In genomic region chr2:219029829-219030165, GRCh38 we compare ENCODE assay signal across 8 cellular contexts. TPM values are rescaled to one million over a fixed set of nuclear protein-coding genes. Genes with fewer than 3 reads are reported as not detected.
DNase-seq lines count a peak whose midpoint lies in the region; ATAC-seq and TF ChIP-seq lines count a peak whose summit lies in the region.

No MANE protein-coding gene starts in this region.

- H3K4me1 ChIP-seq in CD8-positive, alpha-beta T cell (ENCODE audit: insufficient read depth, low read length), result no peaks in the 10 kb centered on the region
- H3K4me1 ChIP-seq in parathyroid adenoma (peaks cover 3% of the 10 kb centered on the region), transverse colon (no peaks in the 10 kb centered on the region)

- in situ Hi-C loops in transverse colon (cut with MboI; ENCODE audit: low pct_ligation_motif_present in 1 of 4, low pct_unique_long_range_greater_than_20kb in 1 of 4, low sequenced_read_pairs in 3 of 4), result loop anchor here in 2 of 4 donors (10.0 to 25.0 kb wide), 2 partner anchors 125 to 283 kb away; partner anchors contain the start of gene PTPRN (in 2 of the 2)

- no peaks in the 10 kb centered on the region for H3K79me2 ChIP-seq in parathyroid adenoma

- peak; percentile 87 for TF ChIP-seq CTCF in CD8-positive, alpha-beta T cell (IDR thresholded peaks at IDR 0.05)
- TF ChIP-seq CTCF in GM20000 (IDR thresholded peaks at IDR 0.05; ENCODE audit: extremely low read depth, missing control alignments) (peak; percentile 93), parathyroid adenoma (IDR thresholded peaks at IDR 0.05) (peak; percentile 98), transverse colon (IDR thresholded peaks at IDR 0.05) (peak; percentile 88 to 98 (median 95))

- no peaks in the 10 kb centered on the region for H3K9me3 ChIP-seq in CD8-positive, alpha-beta T cell (ENCODE audit: low read length)
- H3K9me3 ChIP-seq in parathyroid adenoma (ENCODE audit: control insufficient read depth, low read length) (no peaks in the 10 kb centered on the region), transverse colon (no peaks in the 10 kb centered on the region)

- no peaks in the 10 kb centered on the region for H3K9me3 Mint-ChIP-seq in CD8-positive, alpha-beta T cell

- CTCF ChIA-PET in CD8-positive, alpha-beta T cell (lab: Charles Lee), result interaction anchor here (0.5 to 6.7 kb wide), 51 partner anchors 8 to 373 kb away, joined by 3 to 92 read pairs (median 4); partner anchors contain the start of genes CFAP65, NHEJ1 and SLC23A3

- H3K4me1 Mint-ChIP-seq in CD8-positive, alpha-beta T cell (ENCODE audit: low read depth), result no peaks in the 10 kb centered on the region

- no peak overlapping the region for H3K4me3 Mint-ChIP-seq in CD8-positive, alpha-beta T cell

- intact Hi-C loops in CD8-positive, alpha-beta T cell (cut with DNase I, micrococcal nuclease), result loop anchor here (1.0 to 10.0 kb wide), 4 partner anchors 49 to 185 kb away; partner anchors contain the start of gene ABCB6 (in 1 of the 2)
- intact Hi-C loops in transverse colon (cut with DNase I; ENCODE audit: low total_unique reads), result no loop called here

- H3K36me3 Mint-ChIP-seq in CD8-positive, alpha-beta T cell, result no peaks in the 10 kb centered on the region

- DNase-seq in CD8-positive, alpha-beta T cell, result peak; percentile 45 to 83 (median 76)
- DNase-seq in GM20000 (ENCODE audit: low spot score) (peak; percentile 84), LHCN-M2 (ENCODE audit: low read depth) (peak; percentile 49), SHP77 (lab: John Stamatoyannopoulos, UW) (peak; percentile 53 to 82), germinal center (ENCODE audit: low spot score) (peak; percentile 75), transverse colon (peak; percentile 87)
- peak; percentile 57 for DNase-seq in activated effector memory CD4-positive, alpha-beta T cell treated with Interleukin-2 at 50 U/mL for 16 hours

- no peak overlapping the region for H3K4me3 ChIP-seq in CD8-positive, alpha-beta T cell (ENCODE audit: low read depth, low read length)
- H3K4me3 ChIP-seq in parathyroid adenoma (ENCODE audit: low read depth, low read length), result no peak overlapping the region
- no peak overlapping the region for H3K4me3 ChIP-seq in transverse colon

- TF ChIP-seq EP300 in transverse colon (IDR thresholded peaks at IDR 0.05; ENCODE audit: low read depth), result no peak

- H3K27me3 Mint-ChIP-seq in CD8-positive, alpha-beta T cell (ENCODE audit: low read depth), result peaks cover 21% of the 10 kb centered on the region

- H3K27me3 ChIP-seq in CD8-positive, alpha-beta T cell (ENCODE audit: insufficient read depth, low read length), result no peaks in the 10 kb centered on the region
- no peaks in the 10 kb centered on the region for H3K27me3 ChIP-seq in parathyroid adenoma (ENCODE audit: control insufficient read depth, insufficient read depth, low read length)
- peaks cover 15% of the 10 kb centered on the region for H3K27me3 ChIP-seq in transverse colon

- no peak overlapping the region for H3K27ac ChIP-seq in CD8-positive, alpha-beta T cell (ENCODE audit: low read depth, low read length)
- H3K27ac ChIP-seq in parathyroid adenoma, result no peak overlapping the region
- H3K27ac ChIP-seq in transverse colon, result no peak overlapping the region

- H3K36me3 ChIP-seq in CD8-positive, alpha-beta T cell (ENCODE audit: insufficient read depth, low read length), result no peaks in the 10 kb centered on the region
- H3K36me3 ChIP-seq in parathyroid adenoma (ENCODE audit: control insufficient read depth, insufficient read depth, low read length) (no peaks in the 10 kb centered on the region), transverse colon (no peaks in the 10 kb centered on the region)

- TF ChIP-seq POLR2A in transverse colon (IDR thresholded peaks at IDR 0.05), result no peak

- 44% methylated on average over 9 of the region's 9 CpGs; no CpG with 5 or more reads in 1 of the 2 donors for WGBS in transverse colon (ENCODE audit: low coverage in 1 of 2), 2 donors

- POLR2A ChIA-PET in CD8-positive, alpha-beta T cell (lab: Charles Lee), result no interaction called here

- peak; percentile 94 for ATAC-seq in CD8-positive, alpha-beta T cell

- H2AFZ ChIP-seq in parathyroid adenoma, result peak overlapping the region; percentile 40

- no peak overlapping the region for H3K27ac Mint-ChIP-seq in CD8-positive, alpha-beta T cell

- H3K4me2 ChIP-seq in parathyroid adenoma (ENCODE audit: low read length), result no peak overlapping the region

- H3K9ac ChIP-seq in parathyroid adenoma, result no peak overlapping the region

RNA-seq across cellular contexts. Expression of gene CFAP65, which starts 11.5 kb away (rescaled TPM):
- total RNA-seq in CD8-positive, alpha-beta T cell, result not detected
- total RNA-seq in LHCN-M2 (2014; rRNA removed) (under 0.01 TPM in 1 of 2 replicates, not detected in the other), transverse colon (1 to 10 TPM in 2 of 4 donors, under 1 TPM in 1, not detected in 1; 0.64 to 3.0 (median 1.5) TPM)
- not detected for polyA plus RNA-seq in LHCN-M2 (2012)

RNA-seq across cellular contexts. Expression of gene IHH, which starts 30.9 kb away (rescaled TPM):
- total RNA-seq in CD8-positive, alpha-beta T cell, result not detected
- not detected in 2 replicates for total RNA-seq in LHCN-M2 (2014; rRNA removed)
- not detected for polyA plus RNA-seq in LHCN-M2 (2012)
- 10 to 100 TPM; 21.1 to 67.4 (median 65.5) TPM for total RNA-seq in transverse colon

RNA-seq across cellular contexts. Expression of gene CRYBA2, which starts 36.6 kb away (rescaled TPM):
- not detected for total RNA-seq in CD8-positive, alpha-beta T cell
- total RNA-seq in LHCN-M2 (2014; rRNA removed) (not detected in 2 replicates), transverse colon (1 to 10 TPM in 1 of 4 donors, not detected in 3; 5.6 TPM)
- not detected for polyA plus RNA-seq in LHCN-M2 (2012)

RNA-seq across cellular contexts. Expression of gene FEV, which starts 44.8 kb away (rescaled TPM):
- total RNA-seq in CD8-positive, alpha-beta T cell, result not detected
- total RNA-seq in LHCN-M2 (2014; rRNA removed), result not detected in 2 replicates
- not detected for polyA plus RNA-seq in LHCN-M2 (2012)
- 1 to 10 TPM in 2 of 4 donors, not detected in 2; 1.9 to 8.2 TPM for total RNA-seq in transverse colon

Comparison
In these comparisons a context has a peak if more than half of its experiments do, and no peak if none do; other contexts are left out.
1. RNA of gene IHH, which starts 30.9 kb away (total RNA-seq): 21.1 to 67.4 TPM in transverse colon; not detected in CD8-positive, alpha-beta T cell and not detected in LHCN-M2; every median in the first group is over 10 times any median in the second.
2. Peak in every context shown above with its lines, with median percentiles within 50 percentile points of each other: DNase-seq and CTCF ChIP-seq.